ENCODE assay signal across 18 cellular contexts in the genomic region with DNA sequence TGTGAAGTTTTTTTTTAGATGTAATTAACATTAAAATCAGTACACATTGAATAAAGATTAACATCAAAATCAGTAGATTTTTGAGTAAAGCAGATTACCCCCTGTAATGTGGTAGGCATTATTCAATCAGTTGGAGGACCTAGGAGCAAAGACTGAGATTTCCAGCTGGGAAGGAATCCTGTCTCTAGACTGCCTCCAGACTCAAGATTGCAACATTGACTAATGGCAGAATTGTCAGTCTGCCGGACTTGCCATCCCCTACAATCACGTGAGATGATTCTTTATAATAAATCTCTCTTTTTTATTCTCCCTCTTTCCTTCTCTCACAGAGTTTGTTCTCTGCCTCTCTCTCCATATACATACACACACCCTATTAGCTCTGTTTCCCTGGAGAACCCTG. TPM values are rescaled to one million over a fixed set of nuclear protein-coding genes. Genes with fewer than 3 reads are reported as not detected.
"Had no signal": no experiment of that assay in that cellular context is flagged by ENCODE, and none has a peak within 500 bp of the region (broad histone marks: within the 10 kb centered on the region; RNA-seq: fewer than 3 reads in every experiment).

No MANE protein-coding gene starts in this region.

- H3K27me3 ChIP-seq: MG63 had no signal

- H3K36me3 ChIP-seq: MG63 had no signal

- DNase-seq: KBM-7, MG63, NCI-H1092 treated with DMSO at 0.1 percent for 48 hours, NCI-H1436, NCI-H187, NCI-H2029, NCI-H2081 treated with DMSO at 0.1 percent for 48 hours, NCI-H2171, NCI-H226, NCI-H446, NCI-H510A, NCI-H524 treated with DMSO at 0.1 percent for 48 hours, NCI-H69, NCI-H774, Right ventricle myocardium superior, RPMI8226, SIG-M5 had no signal

- H3K4me3 ChIP-seq: MG63 had no signal

- H3K9me3 ChIP-seq: MG63 had no signal

RNA-seq across cellular contexts. Expression of gene SLC6A15, which starts 51.4 kb away (rescaled TPM):
- total RNA-seq: HT-29, Right ventricle myocardium superior had no signal
